ENCODE assay signal across 8 cellular contexts in the genomic region with DNA sequence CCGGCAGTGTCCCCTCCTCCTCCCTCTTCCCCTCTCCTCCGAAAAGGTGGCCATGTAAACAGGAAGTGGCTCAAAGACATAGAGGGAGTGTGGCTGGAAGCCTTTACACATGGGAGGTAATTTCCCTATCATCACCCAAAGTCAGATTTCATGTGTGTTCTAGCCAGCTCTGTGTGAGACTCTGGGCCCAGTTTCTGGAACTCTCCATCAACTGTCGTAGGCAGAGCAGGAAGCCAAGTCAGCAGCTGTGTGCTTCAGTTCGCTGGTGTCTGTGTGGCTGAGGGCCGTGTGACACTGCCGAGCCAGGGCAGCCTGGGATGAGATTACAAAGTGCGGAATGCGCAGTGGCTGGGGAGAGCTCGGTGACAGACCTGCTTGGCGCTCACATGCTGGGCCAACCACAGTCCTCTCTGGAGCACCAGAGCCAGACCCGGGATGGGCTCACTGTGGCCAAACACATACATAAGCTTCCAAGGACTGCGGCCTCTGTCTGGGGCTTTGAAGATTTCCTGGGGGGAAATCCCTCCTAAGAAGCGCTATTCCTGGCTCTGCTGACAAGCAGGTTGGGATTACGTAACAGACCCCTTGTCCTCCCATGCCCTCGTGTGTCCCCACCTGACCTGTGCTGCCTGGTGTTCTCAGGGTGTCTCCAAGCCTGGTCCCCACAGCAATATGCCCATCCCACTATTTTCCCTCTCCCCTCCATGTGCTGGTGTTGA. TPM values are rescaled to one million over a fixed set of nuclear protein-coding genes. Genes with fewer than 3 reads are reported as not detected.
DNase-seq lines count a peak whose midpoint lies in the region; ATAC-seq, FAIRE-seq and TF ChIP-seq lines count a peak whose summit lies in the region.

No MANE protein-coding gene starts in this region.

- no peak for TF ChIP-seq CTCF in sigmoid colon (IDR thresholded peaks at IDR 0.05)

- H3K36me3 ChIP-seq in adipocyte (ENCODE audit: control insufficient read depth, insufficient read depth, low read length, severe bottlenecking) (peaks cover 31% of the 10 kb centered on the region), sigmoid colon (no peaks in the 10 kb centered on the region)

- TF ChIP-seq POLR2A in sigmoid colon (IDR thresholded peaks at IDR 0.05) = no peak

- H3K9ac ChIP-seq in adipocyte (ENCODE audit: low read length) = peak overlapping the region; percentile 80

- ATAC-seq in HG03571 (IDR thresholded peaks at IDR 0.05; ENCODE audit: unreplicated experiment) = no peak

- H3K4me1 ChIP-seq in adipocyte (ENCODE audit: control insufficient read depth, insufficient read depth, low read length) = peaks cover 32% of the 10 kb centered on the region
- peaks cover 0 to 69% (median 62%) of the 10 kb centered on the region in 4 donors for H3K4me1 ChIP-seq in sigmoid colon

- TF ChIP-seq EP300 in sigmoid colon (IDR thresholded peaks at IDR 0.05) = peak in 2 of 4 donors; percentile 28 to 48

- intact Hi-C loops in sigmoid colon (cut with DNase I) = loop anchor here (5.0 to 10.0 kb wide), 2 partner anchors 56 to 274 kb away; a partner anchor contains a TSS

- peak overlapping the region; percentile 81 to 94 (median 92) for H3K27ac ChIP-seq in sigmoid colon

- no peaks in the 10 kb centered on the region for H3K27me3 ChIP-seq in adipocyte (replicated peaks; ENCODE audit: control insufficient read depth, insufficient read depth, low read length)
- H3K27me3 ChIP-seq in sigmoid colon = no peaks in the 10 kb centered on the region

- FAIRE-seq in GM18507 (lab: Jason Lieb, UNC) = peak; percentile 52

- 51 to 80% methylated on average over 15 of the region's 15 CpGs for WGBS in sigmoid colon, 2 donors

- H3K4me3 ChIP-seq in adipocyte (ENCODE audit: low read length) (peak overlapping the region; percentile 38), sigmoid colon (peak overlapping the region in 1 of 4 donors; percentile 6)

- DNase-seq in GM18507 (ENCODE audit: extremely low spot score, insufficient read length, low read depth) (no peak), adipocyte (ENCODE audit: low read depth) (peak; percentile 46), hepatic stellate cell (ENCODE audit: low spot score) (peak; percentile 78), sigmoid colon (peak; percentile 91), RPMI8226 (no peak), COR-L47 (lab: John Stamatoyannopoulos, UW) (no peak), NCI-H1048 (lab: John Stamatoyannopoulos, UW) (no peak)

- H3K9me3 ChIP-seq in adipocyte (ENCODE audit: control insufficient read depth, low read length) (no peaks in the 10 kb centered on the region), sigmoid colon (no peaks in the 10 kb centered on the region)

RNA-seq across cellular contexts. Expression of a gene that starts 50.7 kb away (rescaled TPM):
- 10 to 100 TPM; 16.7 to 22.4 (median 19.8) TPM for total RNA-seq in sigmoid colon
- polyA plus RNA-seq in sigmoid colon = 10 to 100 TPM; 18.0 to 25.1 (median 20.3) TPM

Comparison
In these comparisons a context has a peak if more than half of its experiments do, and no peak if none do; other contexts are left out.
1. DNase-seq: peak in adipocyte (single experiment), hepatic stellate cell (single experiment) and sigmoid colon (single experiment); none in GM18507 (single experiment), RPMI8226 (single experiment), COR-L47 (single experiment) and NCI-H1048 (single experiment).